Comparison of ENCODE assay signal across 23 cellular contexts in genomic region chr18:24786027-24786426, GRCh38.
"Had no signal": no experiment of that assay in that cellular context is flagged by ENCODE, and none has a peak within 500 bp of the region (broad histone marks: within the 10 kb centered on the region; RNA-seq: fewer than 3 reads in every experiment).

No MANE protein-coding gene starts in this region.

- H3K27ac ChIP-seq: epithelial cell of prostate, esophagus squamous epithelium, left ventricle myocardium inferior, neutrophil, skin epidermis, vagina had no signal

- H3K4me1 ChIP-seq: esophagus squamous epithelium, left ventricle myocardium inferior, vagina had no signal

- H3K36me3 ChIP-seq: esophagus squamous epithelium, left ventricle myocardium inferior, neutrophil, vagina had no signal

- ATAC-seq: activated CD8-positive, alpha-beta memory T cell treated with anti-CD3 and anti-CD28 coated beads, Interleukin-2, amount 10 ng/mL, durations not matched to agents 7 days and 5 days; activated CD8-positive, alpha-beta T cell treated with anti-CD3 and anti-CD28 coated beads, Interleukin-2, amount 10 ng/mL, durations not matched to agents 7 days and 5 days; activated naive CD8-positive, alpha-beta T cell treated with anti-CD3 and anti-CD28 coated beads, Interleukin-2, amount 50 U/mL, for 24 hours; sciatic nerve; stimulated activated naive CD8-positive, alpha-beta T cell treated with anti-CD3 and anti-CD28 coated beads, Interleukin-15, Interleukin-2, amounts not matched to agents 100 U/mL and 50 U/mL, for 24 hours had no signal

- H3K4me3 ChIP-seq: esophagus squamous epithelium, left ventricle myocardium inferior, lung, skin epidermis, vagina had no signal

- DNase-seq: activated B cell treated with CpG ODN at 0.5 μM for 24 hours; activated CD8-positive, alpha-beta memory T cell treated with anti-CD3 and anti-CD28 coated beads, Interleukin-2, amount 10 ng/mL, durations not matched to agents 7 days and 5 days; activated CD8-positive, alpha-beta T cell treated with anti-CD3 and anti-CD28 coated beads, Interleukin-2, amount 10 ng/mL, durations not matched to agents 7 days and 5 days; activated naive CD8-positive, alpha-beta T cell treated with anti-CD3 and anti-CD28 coated beads, Interleukin-2, amount 50 U/mL, for 24 hours; activated T-cell treated with anti-CD3 and anti-CD28 coated beads, Interleukin-2, amount 50 U/mL, for 48 hours; amygdala; central memory CD4-positive, alpha-beta T cell; dermis blood vessel endothelial cell; effector CD4-positive, alpha-beta T cell; esophagus squamous epithelium; left ventricle myocardium inferior; stimulated activated CD4-positive, alpha-beta T cell treated with anti-CD3 and anti-CD28 coated beads, Interleukin-12 subunit alpha, Interleukin-12 subunit beta, amount 100 ng/mL, for 4 hours; stimulated activated CD4-positive, alpha-beta T cell treated with anti-CD3 and anti-CD28 coated beads, Interleukin-4, amount 100 ng/mL, for 1 hour; stimulated activated naive CD8-positive, alpha-beta T cell treated with anti-CD3 and anti-CD28 coated beads, Interleukin-15, Interleukin-2, amounts not matched to agents 100 U/mL and 50 U/mL, for 24 hours had no signal

- H3K27me3 ChIP-seq: esophagus squamous epithelium, neutrophil, vagina had no signal

- FAIRE-seq: colon, frontal cortex, islet of Langerhans had no signal

- H3K9me3 ChIP-seq: esophagus squamous epithelium, neutrophil, vagina had no signal
